Comparison of ENCODE assay signal across 7 cellular contexts in genomic region chr6:170399955-170400558, GRCh38.
DNase-seq lines count a peak whose midpoint lies in the region; FAIRE-seq and TF ChIP-seq lines count a peak whose summit lies in the region.
"Not testable (repeated sequence)": the region's sequence is repeated elsewhere in the genome, so short reads cannot be mapped to it uniquely, and the experiment has no call there.

No MANE protein-coding gene starts in this region.

- H4K20me1 ChIP-seq in keratinocyte (ENCODE audit: control insufficient read depth, extremely low read depth, insufficient read depth, low read length): not testable (repeated sequence)

- DNase-seq in RWPE1 (ENCODE audit: low spot score) (peak; percentile 41), MCF 10A (ENCODE audit: unreplicated experiment) (peak; percentile 20), epithelial cell of esophagus (ENCODE audit: low read depth) (peak; percentile 96), keratinocyte (ENCODE audit: low read depth, low spot score) (peak; percentile 84)
- not testable (repeated sequence) for DNase-seq in urothelium cell line (ENCODE audit: low spot score)

- H3K36me3 Mint-ChIP-seq in MCF 10A (ENCODE audit: insufficient read depth, unreplicated experiment): peaks cover 25% of the 10 kb centered on the region

- not testable (repeated sequence) for H3K27ac Mint-ChIP-seq in MCF 10A (ENCODE audit: low read depth, unreplicated experiment)

- not testable (repeated sequence) for H3K9me3 Mint-ChIP-seq in MCF 10A (ENCODE audit: unreplicated experiment)

- H2AFZ ChIP-seq in keratinocyte (ENCODE audit: control insufficient read depth, low read length): not testable (repeated sequence)

- H3K4me3 ChIP-seq in epithelial cell of esophagus (ENCODE audit: low read length); keratinocyte (ENCODE audit: control insufficient read depth in 2 of 3, extremely low read depth in 1 of 3, insufficient read depth in 2 of 3, low read depth in 1 of 3, low read length in 3 of 3); neutrophil (ENCODE audit: low read depth in 1 of 2, low read length in 1 of 2): not testable (repeated sequence)

- H3K27ac ChIP-seq in RWPE1 (peak overlapping the region; percentile 61), keratinocyte (ENCODE audit: control insufficient read depth, insufficient read depth, low read length) (peak overlapping the region; percentile 61), neutrophil (peak overlapping the region; percentile 59)

- FAIRE-seq in G401.6 (lab: Jason Lieb, UNC) (peak; percentile 87), urothelium cell line (lab: Jason Lieb, UNC) (peak; percentile 82)
- FAIRE-seq in keratinocyte (lab: Jason Lieb, UNC): not testable (repeated sequence)

- dilution Hi-C loops in keratinocyte (cut with MboI; ENCODE audit: extremely low pct_ligation_motif_present, low sequenced_read_pairs): not testable (repeated sequence)

- H3K4me1 Mint-ChIP-seq in MCF 10A (ENCODE audit: insufficient read depth, unreplicated experiment): not testable (repeated sequence)

- peaks cover 24% of the 10 kb centered on the region for H3K4me1 ChIP-seq in keratinocyte (ENCODE audit: control insufficient read depth, extremely low read depth, insufficient read depth, low read length)
- H3K4me1 ChIP-seq in neutrophil (ENCODE audit: control insufficient read depth in 1 of 2, insufficient read depth in 1 of 2, low read depth in 1 of 2, low read length in 1 of 2): not testable (repeated sequence)

- H3K4me3 Mint-ChIP-seq in MCF 10A (ENCODE audit: unreplicated experiment): not testable (repeated sequence)

- peak overlapping the region; percentile 70 for H3K4me2 ChIP-seq in keratinocyte (ENCODE audit: control insufficient read depth, extremely low read depth, insufficient read depth, low read depth, low read length)

- H3K79me2 ChIP-seq in keratinocyte (ENCODE audit: control insufficient read depth, insufficient read depth, low read length): not testable (repeated sequence)

- not testable (repeated sequence) for H3K9me1 ChIP-seq in keratinocyte (ENCODE audit: control insufficient read depth, extremely low read depth, insufficient read depth, low read length)

- not testable (repeated sequence) for H3K27me3 Mint-ChIP-seq in MCF 10A (ENCODE audit: insufficient read depth, unreplicated experiment)

- not testable (repeated sequence) for H3K9me3 ChIP-seq in keratinocyte (ENCODE audit: control insufficient read depth, low read depth, low read length); neutrophil

- peak overlapping the region; percentile 54 for H3K9ac ChIP-seq in keratinocyte (ENCODE audit: control insufficient read depth, extremely low read depth, insufficient read depth, low read length)

- H3K36me3 ChIP-seq in keratinocyte (ENCODE audit: control insufficient read depth in 2 of 2, extremely low read depth in 1 of 2, insufficient read depth in 2 of 2, low read length in 2 of 2): peaks cover 23 to 28% of the 10 kb centered on the region in 2 experiments
- peaks cover 75% of the 10 kb centered on the region for H3K36me3 ChIP-seq in neutrophil

- intact Hi-C loops in MCF 10A (cut with micrococcal nuclease): not testable (repeated sequence)

- CTCF ChIA-PET in RWPE1 (lab: Yijun Ruan, JAX); MCF 10A (lab: Yijun Ruan, JAX): not testable (repeated sequence)

- POLR2A ChIA-PET in RWPE1 (lab: Yijun Ruan, JAX; ENCODE audit: low non-redundant PET); MCF 10A (lab: Yijun Ruan, JAX): not testable (repeated sequence)

- not testable (repeated sequence) for H3K27me3 ChIP-seq in keratinocyte (ENCODE audit: control insufficient read depth, extremely low read depth, insufficient read depth, low read length); neutrophil

- BruUV-seq in MCF 10A (replicated peaks; lab: Mats Ljungman, UMichigan): not testable (repeated sequence)

- TF ChIP-seq CTCF in RWPE1 (conservative IDR thresholded peaks at IDR 0.05; ENCODE audit: low read depth); MCF 10A (IDR thresholded peaks at IDR 0.05; ENCODE audit: unreplicated experiment); epithelial cell of esophagus (IDR thresholded peaks at IDR 0.05; ENCODE audit: insufficient read depth, low read depth, low read length, missing control alignments); keratinocyte (optimal IDR thresholded peaks at IDR 0.05 in 1 of 3, IDR thresholded peaks at IDR 0.05 in 1 of 3, conservative IDR thresholded peaks at IDR 0.05 in 1 of 3; ENCODE audit: extremely low read depth in 1 of 3, insufficient read depth in 2 of 3, low read length in 3 of 3); neutrophil (IDR thresholded peaks at IDR 0.05): not testable (repeated sequence)
